Comparison of ENCODE assay signal across 9 cellular contexts in the genomic region with DNA sequence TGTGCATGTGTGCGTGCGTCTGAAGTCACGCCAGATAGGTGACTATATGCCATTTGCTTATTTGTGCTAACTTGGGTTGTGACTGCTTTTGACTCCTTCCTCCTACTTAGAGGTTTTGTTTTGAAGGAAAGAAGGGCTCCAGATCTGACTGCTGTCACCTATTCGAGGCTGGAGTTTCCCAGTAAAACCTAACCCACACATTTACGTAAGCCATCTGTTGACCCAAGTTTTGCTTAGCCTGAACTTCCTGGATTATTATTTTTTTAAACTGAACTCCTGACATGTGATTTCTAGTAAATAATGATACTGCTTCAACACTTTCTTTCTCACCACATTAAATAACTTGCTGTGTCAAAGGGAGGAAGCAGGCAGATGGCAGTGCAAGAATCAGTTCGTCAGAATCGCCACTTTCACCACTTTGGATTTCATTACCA. TPM values are rescaled to one million over a fixed set of nuclear protein-coding genes. Genes with fewer than 3 reads are reported as not detected.
DNase-seq lines count a peak whose midpoint lies in the region; ATAC-seq, FAIRE-seq and TF ChIP-seq lines count a peak whose summit lies in the region.
"Had no signal": no experiment of that assay in that cellular context is flagged by ENCODE, and none has a peak within 500 bp of the region (broad histone marks: within the 10 kb centered on the region; RNA-seq: fewer than 3 reads in every experiment).

No MANE protein-coding gene starts in this region.

- DNase-seq in GM10266 (ENCODE audit: extremely low spot score) (peak; percentile 11), T-helper 17 cell (no peak), left lung (no peak), aorta (no peak), left lobe of liver (ENCODE audit: low spot score) (no peak), NCI-H2107 treated with DMSO at 0.1 percent for 48 hours (lab: John Stamatoyannopoulos, UW; ENCODE audit: unreplicated experiment) (no peak), RCC 7860 (ENCODE audit: low spot score) (no peak)

- H3K27me3 ChIP-seq in left lung (no peaks in the 10 kb centered on the region), aorta (ENCODE audit: control insufficient read depth in 1 of 2, insufficient read depth in 2 of 2, low read length in 1 of 2) (peaks cover 0 to 1% of the 10 kb centered on the region in 2 donors)
- H3K27me3 ChIP-seq: breast epithelium had no signal

- no peaks in the 10 kb centered on the region for H3K36me3 Mint-ChIP-seq in T-helper 17 cell (ENCODE audit: low read depth)

- H3K4me3 Mint-ChIP-seq in T-helper 17 cell, result peak overlapping the region; percentile 74

- peak overlapping the region in 1 of 2 donors; percentile 65 for H3K27ac ChIP-seq in left lung
- no peak overlapping the region for H3K27ac ChIP-seq in aorta (ENCODE audit: low read depth in 1 of 2, low read length in 2 of 2)
- H3K27ac ChIP-seq: breast epithelium had no signal

- H3K36me3 ChIP-seq in left lung (no peaks in the 10 kb centered on the region), aorta (ENCODE audit: control insufficient read depth in 1 of 2, insufficient read depth in 2 of 2, low read length in 1 of 2) (no peaks in the 10 kb centered on the region)
- H3K36me3 ChIP-seq: breast epithelium had no signal

- H3K27me3 Mint-ChIP-seq in T-helper 17 cell, result no peaks in the 10 kb centered on the region

- intact Hi-C loops in left lung (cut with DNase I) (no loop called here), aorta (cut with DNase I) (no loop called here)

- no peak for FAIRE-seq in RCC 7860 (lab: Jason Lieb, UNC)

- WGBS in aorta, 2 donors, result 20 to 33% methylated on average over 7 of the region's 7 CpGs

- TF ChIP-seq CTCF in GM10266 (IDR thresholded peaks at IDR 0.05; ENCODE audit: control insufficient read depth, insufficient read depth, low read depth, missing control alignments) (no peak), left lung (IDR thresholded peaks at IDR 0.05) (no peak)

- H3K9me3 ChIP-seq in T-helper 17 cell (ENCODE audit: control insufficient read depth, low read length, poor library complexity, severe bottlenecking) (no peaks in the 10 kb centered on the region), left lung (no peaks in the 10 kb centered on the region), aorta (ENCODE audit: control insufficient read depth, low read length) (no peaks in the 10 kb centered on the region)
- H3K9me3 ChIP-seq: breast epithelium had no signal

- H3K27ac Mint-ChIP-seq in T-helper 17 cell, result peak overlapping the region; percentile 89

- peaks cover 34% of the 10 kb centered on the region for H3K4me1 Mint-ChIP-seq in T-helper 17 cell

- H3K4me3 ChIP-seq in left lung (no peak overlapping the region), aorta (ENCODE audit: low read length in 2 of 2) (no peak overlapping the region)
- H3K4me3 ChIP-seq: breast epithelium had no signal

- ATAC-seq in GM21529 (IDR thresholded peaks at IDR 0.05; ENCODE audit: unreplicated experiment), result peak; percentile 37
- peak; percentile 87 for ATAC-seq in T-helper 17 cell
- peak; percentile 60 for ATAC-seq in left lung
- no peak for ATAC-seq in aorta (ENCODE audit: low FRiP score)
- ATAC-seq in left lobe of liver, result no peak

- peaks cover 0 to 61% of the 10 kb centered on the region in 2 donors for H3K4me1 ChIP-seq in left lung
- H3K4me1 ChIP-seq in aorta (ENCODE audit: control insufficient read depth in 1 of 2, insufficient read depth in 2 of 2, low read length in 2 of 2), result no peaks in the 10 kb centered on the region
- H3K4me1 ChIP-seq: breast epithelium had no signal

RNA-seq across cellular contexts. Expression of a gene that starts 41.5 kb away (rescaled TPM):
- total RNA-seq in T-helper 17 cell (under 1 TPM; 0.22 to 0.52 TPM), left lung (1 to 10 TPM in 1 of 2 donors, under 1 TPM in 1; 0.38 to 5.8 TPM), aorta (1 to 10 TPM in 1 of 2 donors, under 1 TPM in 1; 0.58 to 1.0 TPM), left lobe of liver (0.05 TPM)
- polyA plus RNA-seq in aorta, result not detected

Comparison
In these comparisons a context has a peak if more than half of its experiments do, and no peak if none do; other contexts are left out.
1. ATAC-seq: peak in GM21529 (single experiment), T-helper 17 cell (single experiment) and left lung (single experiment); none in aorta (single experiment) and left lobe of liver (single experiment).